In genomic region chr15:31435256-31435781, GRCh38 we compare ENCODE assay signal across 8 cellular contexts.
DNase-seq lines count a peak whose midpoint lies in the region; ATAC-seq and TF ChIP-seq lines count a peak whose summit lies in the region.

No MANE protein-coding gene starts in this region.

- H3K9me3 ChIP-seq in BLaER1 (no peaks in the 10 kb centered on the region), OCI-LY3 (ENCODE audit: insufficient read depth, low read length) (no peaks in the 10 kb centered on the region), neural cell (ENCODE audit: low read length) (no peaks in the 10 kb centered on the region)

- peak; percentile 65 for ATAC-seq in HG03432 (IDR thresholded peaks at IDR 0.05; ENCODE audit: unreplicated experiment)

- H3K4me1 ChIP-seq in BLaER1 (peaks cover 74% of the 10 kb centered on the region), OCI-LY3 (ENCODE audit: low read length) (peaks cover 46% of the 10 kb centered on the region)

- no peaks in the 10 kb centered on the region for H3F3A ChIP-seq in neural cell (ENCODE audit: insufficient read depth, low read length, poor library complexity, severe bottlenecking)

- H3K36me3 Mint-ChIP-seq in stimulated activated naive CD8-positive, alpha-beta T cell treated with anti-CD3 and anti-CD28 coated beads, Interleukin-15, Interleukin-2, amounts not matched to agents 100 ng/mL and 50 ng/mL, for 24 hours (ENCODE audit: low read depth) = no peaks in the 10 kb centered on the region

- H3K4me1 Mint-ChIP-seq in stimulated activated naive CD8-positive, alpha-beta T cell treated with anti-CD3 and anti-CD28 coated beads, Interleukin-15, Interleukin-2, amounts not matched to agents 100 ng/mL and 50 ng/mL, for 24 hours (ENCODE audit: low read depth) = peaks cover 78% of the 10 kb centered on the region

- H4K20me1 ChIP-seq in BLaER1 (no peaks in the 10 kb centered on the region), OCI-LY3 (ENCODE audit: insufficient read depth, low read length) (no peaks in the 10 kb centered on the region), neural cell (ENCODE audit: insufficient read depth) (no peaks in the 10 kb centered on the region)

- H3K27me3 ChIP-seq in BLaER1 = no peaks in the 10 kb centered on the region
- H3K27me3 ChIP-seq in OCI-LY3 (ENCODE audit: low read depth, low read length) = no peaks in the 10 kb centered on the region
- peaks cover 1% of the 10 kb centered on the region for H3K27me3 ChIP-seq in neural cell (ENCODE audit: insufficient read depth, low read depth, low read length)

- TF ChIP-seq CTCF in OCI-LY3 (IDR thresholded peaks at IDR 0.05; ENCODE audit: low read depth, low read length) (peak; percentile 98), fibroblast of mammary gland (conservative IDR thresholded peaks at IDR 0.05; ENCODE audit: control insufficient read depth, insufficient read depth, low read depth, low read length) (peak; percentile 75), neural cell (IDR thresholded peaks at IDR 0.05; ENCODE audit: poor library complexity, severe bottlenecking) (peak; percentile 53)

- H3K4me2 ChIP-seq in BLaER1 (peak overlapping the region; percentile 90), OCI-LY3 (ENCODE audit: low read length) (peak overlapping the region; percentile 99), neural cell (ENCODE audit: low read length) (no peak overlapping the region)

- no peaks in the 10 kb centered on the region for H3K9me3 Mint-ChIP-seq in stimulated activated naive CD8-positive, alpha-beta T cell treated with anti-CD3 and anti-CD28 coated beads, Interleukin-15, Interleukin-2, amounts not matched to agents 100 ng/mL and 50 ng/mL, for 24 hours

- TF ChIP-seq RAD21 in neural cell (conservative IDR thresholded peaks at IDR 0.05) = peak; percentile 44

- H2AFZ ChIP-seq in OCI-LY3 (ENCODE audit: low read depth, low read length) (peak overlapping the region; percentile 98), neural cell (ENCODE audit: low read depth, low read length) (no peak overlapping the region)

- H3K27ac Mint-ChIP-seq in stimulated activated naive CD8-positive, alpha-beta T cell treated with anti-CD3 and anti-CD28 coated beads, Interleukin-15, Interleukin-2, amounts not matched to agents 100 ng/mL and 50 ng/mL, for 24 hours = peak overlapping the region; percentile 95

- no peaks in the 10 kb centered on the region for H3K79me2 ChIP-seq in OCI-LY3 (ENCODE audit: low read length)
- no peaks in the 10 kb centered on the region for H3K79me2 ChIP-seq in neural cell (replicated peaks; ENCODE audit: insufficient read depth, low read length)

- peak; percentile 76 for DNase-seq in GM19238 (ENCODE audit: insufficient read length, low spot score)
- DNase-seq in activated T-cell treated with anti-CD3 and anti-CD28 coated beads, Interleukin-2, amount 50 U/mL, for 48 hours = peak; percentile 86 to 88
- DNase-seq in fibroblast of mammary gland (ENCODE audit: low read depth) = peak; percentile 86

- no peaks in the 10 kb centered on the region for H3K36me3 ChIP-seq in BLaER1
- no peaks in the 10 kb centered on the region for H3K36me3 ChIP-seq in OCI-LY3 (replicated peaks; ENCODE audit: low read depth, low read length)
- H3K36me3 ChIP-seq in neural cell (ENCODE audit: insufficient read depth, low read length) = no peaks in the 10 kb centered on the region

- H3K4me3 Mint-ChIP-seq in stimulated activated naive CD8-positive, alpha-beta T cell treated with anti-CD3 and anti-CD28 coated beads, Interleukin-15, Interleukin-2, amounts not matched to agents 100 ng/mL and 50 ng/mL, for 24 hours = peak overlapping the region; percentile 72

- H3K27me3 Mint-ChIP-seq in stimulated activated naive CD8-positive, alpha-beta T cell treated with anti-CD3 and anti-CD28 coated beads, Interleukin-15, Interleukin-2, amounts not matched to agents 100 ng/mL and 50 ng/mL, for 24 hours = no peaks in the 10 kb centered on the region

- TF ChIP-seq EP300 in neural cell (conservative IDR thresholded peaks at IDR 0.05; ENCODE audit: poor library complexity, severe bottlenecking) = no peak

- no peaks in the 10 kb centered on the region for H3K9me2 ChIP-seq in neural cell (ENCODE audit: insufficient read depth, low read length)

- H3K27ac ChIP-seq in BLaER1 (peak overlapping the region; percentile 93), OCI-LY3 (ENCODE audit: low read length) (peak overlapping the region; percentile 17; the same call in 1 of the 2 replicates), neural cell (ENCODE audit: low read length) (no peak overlapping the region)

- peak overlapping the region; percentile 59 for H3K4me3 ChIP-seq in BLaER1
- H3K4me3 ChIP-seq in OCI-LY3 (ENCODE audit: low read length) = peak overlapping the region; percentile 77
- H3K4me3 ChIP-seq in fibroblast of mammary gland (ENCODE audit: control insufficient read depth, low read depth, low read length) = peak overlapping the region; percentile 24
- H3K4me3 ChIP-seq in neural cell (ENCODE audit: low read length) = no peak overlapping the region

- H3K9ac ChIP-seq in BLaER1 (peak overlapping the region; percentile 82), OCI-LY3 (ENCODE audit: low read length) (peak overlapping the region; percentile 69), neural cell (ENCODE audit: low read length) (no peak overlapping the region)

TF ChIP-seq in neural cell, 6 proteins besides CTCF, POLR2A, EP300 and RAD21:
- no peak for TF ChIP-seq POLR2AphosphoS5 (IDR thresholded peaks at IDR 0.05)
- TF ChIP-seq SMC3 (conservative IDR thresholded peaks at IDR 0.05; ENCODE audit: poor library complexity) = peak; percentile 49
- TF ChIP-seq REST (IDR thresholded peaks at IDR 0.05; ENCODE audit: borderline replicate concordance) = no peak
- no peak for TF ChIP-seq TAF1 (IDR thresholded peaks at IDR 0.05; ENCODE audit: low read depth)
TF ChIP-seq in neural cell: peak in this region for 1.
